Comparison of ENCODE assay signal across 1 cellular context in genomic region chr1:68230901-68231626, GRCh38.
A peak's percentile ranks its signal among the peaks of the same experiment; 100 is the strongest.
TF ChIP-seq lines count a peak whose summit lies in the region.

No MANE protein-coding gene starts in this region.

TF ChIP-seq in HEK293, 187 proteins besides CTCF, POLR2A, EP300 and RAD21 (continued from another document and continues in another):
- TF ChIP-seq TSHZ1 (tag by site-specific recombination; IDR thresholded peaks at IDR 0.05; ENCODE audit: borderline replicate concordance) (0 out of 2 replicates have a peak, but pooled peaks have one; percentile 23), REST (tag by site-specific recombination; IDR thresholded peaks at IDR 0.05) (no peak), HOXD13 (CRISPR knock-in tag; IDR thresholded peaks at IDR 0.05; ENCODE audit: borderline replicate concordance) (0 out of 2 replicates have a peak, but pooled peaks have one; percentile 30), FEZF1 (tag by site-specific recombination; IDR thresholded peaks at IDR 0.05) (no peak), ZNF548 (tag by site-specific recombination; IDR thresholded peaks at IDR 0.05) (no peak), ZNF677 (tag by site-specific recombination; IDR thresholded peaks at IDR 0.05) (no peak), ZNF423 (tag by site-specific recombination; IDR thresholded peaks at IDR 0.05) (peak; percentile 97), ZBTB44 (tag by site-specific recombination; IDR thresholded peaks at IDR 0.05) (no peak), ZNF155 (tag by site-specific recombination; IDR thresholded peaks at IDR 0.05) (no peak), ZNF792 (tag by site-specific recombination; IDR thresholded peaks at IDR 0.05) (no peak), ZNF114 (tag by site-specific recombination; IDR thresholded peaks at IDR 0.05) (no peak), PATZ1 (tag by site-specific recombination; IDR thresholded peaks at IDR 0.05) (peak; percentile 68; the same call in 1 of the 2 replicates), ZNF623 (tag by site-specific recombination; IDR thresholded peaks at IDR 0.05) (no peak), ZNF394 (tag by site-specific recombination; IDR thresholded peaks at IDR 0.05; ENCODE audit: borderline replicate concordance) (peak; percentile 27; the same call in 1 of the 2 replicates), PRDM6 (tag by site-specific recombination; IDR thresholded peaks at IDR 0.05) (no peak), ZNF18 (tag by site-specific recombination; IDR thresholded peaks at IDR 0.05) (0 out of 2 replicates have a peak, but pooled peaks have one; percentile 16), PRDM1 (tag by site-specific recombination; IDR thresholded peaks at IDR 0.05) (peak; percentile 46; the same call in 1 of the 2 replicates), ZNF785 (tag by site-specific recombination; IDR thresholded peaks at IDR 0.05) (no peak), ZNF473 (tag by site-specific recombination; IDR thresholded peaks at IDR 0.05) (no peak), INSM2 (tag by site-specific recombination; IDR thresholded peaks at IDR 0.05) (no peak), ZNF140 (tag by site-specific recombination; IDR thresholded peaks at IDR 0.05) (no peak), EGR2 (tag by site-specific recombination; IDR thresholded peaks at IDR 0.05; ENCODE audit: low read depth) (peak; percentile 56; the same call in 1 of the 2 replicates), MZF1 (tag by site-specific recombination; IDR thresholded peaks at IDR 0.05; ENCODE audit: borderline replicate concordance) (no peak), ZBTB1 (tag by site-specific recombination; IDR thresholded peaks at IDR 0.05) (no peak), MEIS1 (CRISPR knock-in tag; IDR thresholded peaks at IDR 0.05; ENCODE audit: borderline replicate concordance) (no peak), ZNF664 (tag by site-specific recombination; IDR thresholded peaks at IDR 0.05) (no peak), PRDM4 (tag by site-specific recombination; IDR thresholded peaks at IDR 0.05) (no peak; the same call in 1 of the 2 replicates), ZNF2 (tag by site-specific recombination; IDR thresholded peaks at IDR 0.05) (peak; percentile 64; the same call in 1 of the 2 replicates), SP2 (tag by site-specific recombination; IDR thresholded peaks at IDR 0.05) (peak; percentile 49), KLF1 (tag by site-specific recombination; IDR thresholded peaks at IDR 0.05) (0 out of 2 replicates have a peak, but pooled peaks have one; percentile 17), ZNF302 (tag by site-specific recombination; IDR thresholded peaks at IDR 0.05; ENCODE audit: low read depth) (no peak), KLF10 (tag by site-specific recombination; IDR thresholded peaks at IDR 0.05) (no peak), ZNF654 (tag by site-specific recombination; IDR thresholded peaks at IDR 0.05; ENCODE audit: low read depth) (no peak), ZXDB (tag by site-specific recombination; IDR thresholded peaks at IDR 0.05) (no peak), ZNF354C (tag by site-specific recombination; IDR thresholded peaks at IDR 0.05; ENCODE audit: borderline replicate concordance, low read depth) (no peak)
